21 cellular contexts compared by ENCODE assay signal in genomic region chr12:13454991-13455696, GRCh38.
A peak's percentile ranks its signal among the peaks of the same experiment; 100 is the strongest.
DNase-seq lines count a peak whose midpoint lies in the region; ATAC-seq and FAIRE-seq lines count a peak whose summit lies in the region.
"Had no signal": no experiment of that assay in that cellular context is flagged by ENCODE, and none has a peak within 500 bp of the region (broad histone marks: within the 10 kb centered on the region; RNA-seq: fewer than 3 reads in every experiment).

No MANE protein-coding gene starts in this region.

- H3K4me3 Mint-ChIP-seq in activated T-cell treated with anti-CD3 and anti-CD28 coated beads, Interleukin-2, amount 50 U/mL, for 4 hours: no peak overlapping the region
- H3K4me3 Mint-ChIP-seq: T-helper 1 cell treated with Interleukin-12 subunit alpha and Interleukin-12 subunit beta and Interleukin-4 antibody, amounts not matched to agents 30 μg/mL and 1 μg/mL, for 36 hours had no signal

- ATAC-seq in activated T-cell treated with anti-CD3 and anti-CD28 coated beads, Interleukin-2, amount 50 U/mL, for 4 hours: no peak
- ATAC-seq: HCT116, HepG2, K562 had no signal

- no peaks in the 10 kb centered on the region for H3K36me3 Mint-ChIP-seq in activated T-cell treated with anti-CD3 and anti-CD28 coated beads, Interleukin-2, amount 50 U/mL, for 4 hours (ENCODE audit: insufficient read depth)

- H3K4me1 Mint-ChIP-seq in activated T-cell treated with anti-CD3 and anti-CD28 coated beads, Interleukin-2, amount 50 U/mL, for 4 hours (ENCODE audit: low read depth): no peaks in the 10 kb centered on the region

- H3K27me3 Mint-ChIP-seq in activated T-cell treated with anti-CD3 and anti-CD28 coated beads, Interleukin-2, amount 50 U/mL, for 4 hours (ENCODE audit: low read depth): peaks cover 13% of the 10 kb centered on the region

- FAIRE-seq in urothelium cell line (lab: Jason Lieb, UNC): peak; percentile 42
- FAIRE-seq: GM12892, GM18507, H1, HepG2, K562 had no signal

- DNase-seq in DMS79 treated with DMSO at 0.1 percent for 48 hours (lab: John Stamatoyannopoulos, UW): peak; percentile 91
- peak; percentile 60 to 75 for DNase-seq in NCI-H187 (lab: John Stamatoyannopoulos, UW)
- peak; percentile 76 for DNase-seq in NCI-H345 treated with DMSO at 0.1 percent for 48 hours (lab: John Stamatoyannopoulos, UW; ENCODE audit: unreplicated experiment)
- DNase-seq in urothelium cell line (ENCODE audit: low spot score): no peak
- DNase-seq in activated T-cell treated with anti-CD3 and anti-CD28 coated beads, Interleukin-2, amount 50 U/mL, for 4 hours: no peak
- DNase-seq in activated CD4-positive, alpha-beta T cell treated with anti-CD3 and anti-CD28 coated beads, Interleukin-2, amount 50 U/mL, for 4 hours: no peak
- DNase-seq in activated naive CD4-positive, alpha-beta T cell (lab: John Stamatoyannopoulos, UW): no peak
- DNase-seq: BE2C, NCI-H1092, NCI-H1436 treated with DMSO at 0.1 percent for 48 hours, NCI-H2081 treated with DMSO at 0.1 percent for 48 hours, NCI-H2227 treated with DMSO at 0.1 percent for 48 hours, NCI-H774, Right ventricle myocardium superior had no signal

- no peaks in the 10 kb centered on the region for H3K9me3 Mint-ChIP-seq in activated T-cell treated with anti-CD3 and anti-CD28 coated beads, Interleukin-2, amount 50 U/mL, for 4 hours
- H3K9me3 Mint-ChIP-seq: T-helper 1 cell treated with Interleukin-12 subunit alpha and Interleukin-12 subunit beta and Interleukin-4 antibody, amounts not matched to agents 30 μg/mL and 1 μg/mL, for 36 hours had no signal

Comparison
In these comparisons a context has a peak if more than half of its experiments do, and no peak if none do; other contexts are left out.
1. DNase-seq: peak in DMS79 treated with DMSO at 0.1 percent for 48 hours (single experiment), NCI-H187 (2 of 2) and NCI-H345 treated with DMSO at 0.1 percent for 48 hours (single experiment); none in urothelium cell line (single experiment), activated T-cell treated with anti-CD3 and anti-CD28 coated beads, Interleukin-2, amount 50 U/mL, for 4 hours (single experiment), activated CD4-positive, alpha-beta T cell treated with anti-CD3 and anti-CD28 coated beads, Interleukin-2, amount 50 U/mL, for 4 hours (0 of 2) and activated naive CD4-positive, alpha-beta T cell (0 of 4).